Comparison of ENCODE assay signal across 1 cellular context in the genomic region with DNA sequence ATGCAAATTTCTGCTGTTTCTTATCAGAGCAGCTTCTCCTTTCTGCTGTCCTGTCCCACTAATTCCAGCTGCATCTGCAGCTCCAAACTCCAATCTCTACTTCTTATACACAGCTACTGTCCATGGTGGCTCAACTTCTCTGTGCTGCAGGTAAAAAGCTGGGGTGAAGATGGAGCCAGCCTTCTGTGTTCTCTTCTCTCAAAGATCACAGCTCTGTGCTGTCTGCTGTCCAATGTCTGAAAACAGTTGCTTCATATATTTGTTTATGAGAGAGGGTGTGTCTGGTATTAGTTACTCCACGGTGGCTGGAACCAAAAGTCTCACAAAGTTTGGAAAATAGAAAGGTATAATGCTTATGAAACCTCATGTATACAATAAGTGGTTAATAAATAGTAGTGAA.
TF ChIP-seq lines count a peak whose summit lies in the region.

No MANE protein-coding gene starts in this region.

TF ChIP-seq in GM12878, 131 proteins besides CTCF, POLR2A, EP300 and RAD21 (continued from another document):
- TF ChIP-seq, protein P1, sequence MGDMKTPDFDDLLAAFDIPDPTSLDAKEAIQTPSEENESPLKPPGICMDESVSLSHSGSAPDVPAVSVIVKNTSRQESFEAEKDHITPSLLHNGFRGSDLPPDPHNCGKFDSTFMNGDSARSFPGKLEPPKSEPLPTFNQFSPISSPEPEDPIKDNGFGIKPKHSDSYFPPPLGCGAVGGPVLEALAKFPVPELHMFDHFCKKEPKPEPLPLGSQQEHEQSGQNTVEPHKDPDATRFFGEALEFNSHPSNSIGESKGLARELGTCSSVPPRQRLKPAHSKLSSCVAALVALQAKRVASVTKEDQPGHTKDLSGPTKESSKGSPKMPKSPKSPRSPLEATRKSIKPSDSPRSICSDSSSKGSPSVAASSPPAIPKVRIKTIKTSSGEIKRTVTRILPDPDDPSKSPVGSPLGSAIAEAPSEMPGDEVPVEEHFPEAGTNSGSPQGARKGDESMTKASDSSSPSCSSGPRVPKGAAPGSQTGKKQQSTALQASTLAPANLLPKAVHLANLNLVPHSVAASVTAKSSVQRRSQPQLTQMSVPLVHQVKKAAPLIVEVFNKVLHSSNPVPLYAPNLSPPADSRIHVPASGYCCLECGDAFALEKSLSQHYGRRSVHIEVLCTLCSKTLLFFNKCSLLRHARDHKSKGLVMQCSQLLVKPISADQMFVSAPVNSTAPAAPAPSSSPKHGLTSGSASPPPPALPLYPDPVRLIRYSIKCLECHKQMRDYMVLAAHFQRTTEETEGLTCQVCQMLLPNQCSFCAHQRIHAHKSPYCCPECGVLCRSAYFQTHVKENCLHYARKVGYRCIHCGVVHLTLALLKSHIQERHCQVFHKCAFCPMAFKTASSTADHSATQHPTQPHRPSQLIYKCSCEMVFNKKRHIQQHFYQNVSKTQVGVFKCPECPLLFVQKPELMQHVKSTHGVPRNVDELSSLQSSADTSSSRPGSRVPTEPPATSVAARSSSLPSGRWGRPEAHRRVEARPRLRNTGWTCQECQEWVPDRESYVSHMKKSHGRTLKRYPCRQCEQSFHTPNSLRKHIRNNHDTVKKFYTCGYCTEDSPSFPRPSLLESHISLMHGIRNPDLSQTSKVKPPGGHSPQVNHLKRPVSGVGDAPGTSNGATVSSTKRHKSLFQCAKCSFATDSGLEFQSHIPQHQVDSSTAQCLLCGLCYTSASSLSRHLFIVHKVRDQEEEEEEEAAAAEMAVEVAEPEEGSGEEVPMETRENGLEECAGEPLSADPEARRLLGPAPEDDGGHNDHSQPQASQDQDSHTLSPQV (IDR thresholded peaks at IDR 0.05): no peak
TF ChIP-seq in GM12878: peak in this region for 1.
